In the genomic region with DNA sequence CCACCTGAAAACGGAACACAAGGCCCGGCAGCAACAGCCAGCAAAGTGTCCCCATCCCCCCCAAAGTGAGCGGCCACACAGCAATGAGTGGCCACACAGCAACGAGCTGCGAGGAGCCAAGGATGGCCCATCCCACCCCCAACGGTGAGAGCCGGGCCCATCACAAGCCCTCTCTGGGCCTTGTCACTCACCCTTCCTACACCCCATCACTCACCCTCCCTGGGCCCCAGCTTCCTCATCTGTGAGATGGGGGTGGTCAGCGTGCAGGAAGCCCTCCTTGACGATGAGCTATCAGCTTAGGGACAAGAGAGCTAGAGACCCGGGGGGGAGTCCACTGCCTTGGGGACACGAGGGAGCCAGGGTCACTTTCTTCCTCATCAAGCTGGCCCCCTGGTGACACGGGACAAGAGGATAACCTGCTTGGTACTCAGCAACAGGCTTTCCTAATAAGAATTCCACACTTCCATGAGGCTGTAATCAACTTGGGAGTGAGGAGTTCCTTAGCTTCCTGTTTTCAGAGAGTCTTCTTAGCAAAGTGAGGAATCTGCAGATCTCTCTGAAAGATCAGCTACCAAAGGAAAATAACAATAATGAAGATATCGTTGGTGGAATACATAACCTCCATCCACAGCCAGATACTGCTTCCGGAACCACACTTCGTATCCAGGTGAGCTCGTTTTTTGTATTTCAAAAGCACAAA, we compare ENCODE assay signal across 13 cellular contexts.
DNase-seq lines count a peak whose midpoint lies in the region; ATAC-seq and TF ChIP-seq lines count a peak whose summit lies in the region.
"Had no signal": no experiment of that assay in that cellular context is flagged by ENCODE, and none has a peak within 500 bp of the region (broad histone marks: within the 10 kb centered on the region; RNA-seq: fewer than 3 reads in every experiment).

No MANE protein-coding gene starts in this region.

- in situ Hi-C loops in ACHN (cut with HindIII; ENCODE audit: low pct_ligation_motif_present, low pct_unique_long_range_greater_than_20kb, low sequenced_read_pairs): no loop called here

- no peaks in the 10 kb centered on the region for H3K27me3 ChIP-seq in mesenchymal stem cell (ENCODE audit: control insufficient read depth in 1 of 2, insufficient read depth in 1 of 2, low read length in 2 of 2)
- H3K27me3 ChIP-seq: pancreas had no signal

- peak overlapping the region in 1 of 2 donors; percentile 68 for H3K27ac ChIP-seq in coronary artery
- no peak overlapping the region for H3K27ac ChIP-seq in mesenchymal stem cell (ENCODE audit: low read length, poor library complexity, severe bottlenecking)
- H3K27ac ChIP-seq in substantia nigra (ENCODE audit: low read depth, low read length, poor library complexity, severe bottlenecking): peak overlapping the region; percentile 91
- H3K27ac ChIP-seq: pancreas had no signal

- H3K9me3 Mint-ChIP-seq in HFFc6: no peaks in the 10 kb centered on the region
- H3K9me3 Mint-ChIP-seq: activated CD4-positive, alpha-beta memory T cell treated with anti-CD3 and anti-CD28 coated beads for 36 hours; activated naive CD8-positive, alpha-beta T cell treated with anti-CD3 and anti-CD28 coated beads, Interleukin-2, amount 10 ng/mL, durations not matched to agents 7 days and 5 days; IgD-negative memory B cell had no signal

- no peak overlapping the region for H2BK12ac ChIP-seq in mesenchymal stem cell (ENCODE audit: low read length in 2 of 2)

- peaks cover 17% of the 10 kb centered on the region for H3K4me1 Mint-ChIP-seq in HFFc6 (ENCODE audit: low read depth)

- no peak overlapping the region for H3K23ac ChIP-seq in mesenchymal stem cell (ENCODE audit: low read length in 2 of 2)

- no peaks in the 10 kb centered on the region for H3K9me3 ChIP-seq in mesenchymal stem cell (ENCODE audit: control insufficient read depth, low read length)
- H3K9me3 ChIP-seq: pancreas had no signal

- no peak overlapping the region for H2BK5ac ChIP-seq in mesenchymal stem cell (ENCODE audit: low read depth, low read length, poor library complexity, severe bottlenecking)

- no peak overlapping the region for H3K4ac ChIP-seq in mesenchymal stem cell (ENCODE audit: low read depth in 1 of 2, low read length in 2 of 2)

- no peak for ATAC-seq in HG03135 (IDR thresholded peaks at IDR 0.05; ENCODE audit: unreplicated experiment)
- ATAC-seq: pancreas had no signal

- no peak for TF ChIP-seq CTCF in HFFc6 (IDR thresholded peaks at IDR 0.05)
- TF ChIP-seq CTCF in coronary artery (IDR thresholded peaks at IDR 0.05): no peak

- no peak overlapping the region for H3K14ac ChIP-seq in mesenchymal stem cell (ENCODE audit: low read length in 2 of 2)

- DNase-seq in HFFc6 (no peak), coronary artery (ENCODE audit: low spot score) (peak; percentile 47), mesenchymal stem cell (no peak), substantia nigra (lab: John Stamatoyannopoulos, UW) (no peak), ACHN (no peak), OCI-M1 (lab: John Stamatoyannopoulos, UW) (no peak), amygdala (lab: John Stamatoyannopoulos, UW) (no peak)
- DNase-seq: activated CD4-positive, alpha-beta memory T cell treated with anti-CD3 and anti-CD28 coated beads for 36 hours; activated naive CD8-positive, alpha-beta T cell treated with anti-CD3 and anti-CD28 coated beads, Interleukin-2, amount 10 ng/mL, durations not matched to agents 7 days and 5 days; NCI-H2227 treated with DMSO at 0.1 percent for 48 hours had no signal

- no peak overlapping the region for H2BK15ac ChIP-seq in mesenchymal stem cell (ENCODE audit: low read depth, poor library complexity, severe bottlenecking)

- no peak overlapping the region for H2BK120ac ChIP-seq in mesenchymal stem cell (ENCODE audit: low read depth, low read length)

- H3K36me3 ChIP-seq in mesenchymal stem cell (ENCODE audit: control insufficient read depth in 1 of 2, insufficient read depth in 2 of 2, low read depth in 1 of 2, low read length in 2 of 2): peaks cover 0 to 29% of the 10 kb centered on the region in 2 experiments
- H3K36me3 ChIP-seq: pancreas had no signal

- peak overlapping the region; percentile 86 for H3K9ac ChIP-seq in mesenchymal stem cell (ENCODE audit: low read length)

- no peak overlapping the region for H3K4me2 ChIP-seq in mesenchymal stem cell (ENCODE audit: low read length, poor library complexity, severe bottlenecking)

- H3K27ac Mint-ChIP-seq in HFFc6: peak overlapping the region; percentile 91
- H3K27ac Mint-ChIP-seq: activated CD4-positive, alpha-beta memory T cell treated with anti-CD3 and anti-CD28 coated beads for 36 hours; activated naive CD8-positive, alpha-beta T cell treated with anti-CD3 and anti-CD28 coated beads, Interleukin-2, amount 10 ng/mL, durations not matched to agents 7 days and 5 days had no signal

- WGBS in mesenchymal stem cell: 94% methylated on average over 14 of the region's 16 CpGs

- H2AFZ ChIP-seq in mesenchymal stem cell (ENCODE audit: low read depth, low read length): no peak overlapping the region

- H3K18ac ChIP-seq in mesenchymal stem cell (ENCODE audit: low read depth in 1 of 2, low read length in 2 of 2): no peak overlapping the region

- peaks cover 31% of the 10 kb centered on the region for H3K4me1 ChIP-seq in mesenchymal stem cell (ENCODE audit: control insufficient read depth, insufficient read depth, low read depth, low read length)

- peak overlapping the region; percentile 57 for H3K4me3 ChIP-seq in coronary artery
- peak overlapping the region in 1 of 2 experiments; percentile 82 for H3K4me3 ChIP-seq in mesenchymal stem cell (ENCODE audit: insufficient read depth in 1 of 2, low read depth in 1 of 2, low read length in 2 of 2)
- H3K4me3 ChIP-seq: pancreas had no signal

- no peaks in the 10 kb centered on the region; the same call in 1 of the 2 replicates for H3K27me3 Mint-ChIP-seq in HFFc6 (ENCODE audit: insufficient read depth)
- H3K27me3 Mint-ChIP-seq: activated CD4-positive, alpha-beta memory T cell treated with anti-CD3 and anti-CD28 coated beads for 36 hours; activated naive CD8-positive, alpha-beta T cell treated with anti-CD3 and anti-CD28 coated beads, Interleukin-2, amount 10 ng/mL, durations not matched to agents 7 days and 5 days had no signal

- H3K4me3 Mint-ChIP-seq in HFFc6: peak overlapping the region; percentile 88
- H3K4me3 Mint-ChIP-seq: activated CD4-positive, alpha-beta memory T cell treated with anti-CD3 and anti-CD28 coated beads for 36 hours; activated naive CD8-positive, alpha-beta T cell treated with anti-CD3 and anti-CD28 coated beads, Interleukin-2, amount 10 ng/mL, durations not matched to agents 7 days and 5 days; IgD-negative memory B cell had no signal

- no peaks in the 10 kb centered on the region; the same call in 1 of the 2 replicates for H3K36me3 Mint-ChIP-seq in HFFc6 (ENCODE audit: low read depth)
- H3K36me3 Mint-ChIP-seq: activated CD4-positive, alpha-beta memory T cell treated with anti-CD3 and anti-CD28 coated beads for 36 hours; activated naive CD8-positive, alpha-beta T cell treated with anti-CD3 and anti-CD28 coated beads, Interleukin-2, amount 10 ng/mL, durations not matched to agents 7 days and 5 days; IgD-negative memory B cell had no signal

- peaks cover 81% of the 10 kb centered on the region for H3K79me1 ChIP-seq in mesenchymal stem cell (replicated peaks; ENCODE audit: low read length, poor library complexity, severe bottlenecking)

- no peak overlapping the region for H4K91ac ChIP-seq in mesenchymal stem cell (ENCODE audit: low read length)

- no peak overlapping the region for H2AK5ac ChIP-seq in mesenchymal stem cell (ENCODE audit: low read length, severe bottlenecking)

- no peak overlapping the region for H4K8ac ChIP-seq in mesenchymal stem cell (ENCODE audit: low read length)
